ENCODE assay signal across 24 cellular contexts in the genomic region with DNA sequence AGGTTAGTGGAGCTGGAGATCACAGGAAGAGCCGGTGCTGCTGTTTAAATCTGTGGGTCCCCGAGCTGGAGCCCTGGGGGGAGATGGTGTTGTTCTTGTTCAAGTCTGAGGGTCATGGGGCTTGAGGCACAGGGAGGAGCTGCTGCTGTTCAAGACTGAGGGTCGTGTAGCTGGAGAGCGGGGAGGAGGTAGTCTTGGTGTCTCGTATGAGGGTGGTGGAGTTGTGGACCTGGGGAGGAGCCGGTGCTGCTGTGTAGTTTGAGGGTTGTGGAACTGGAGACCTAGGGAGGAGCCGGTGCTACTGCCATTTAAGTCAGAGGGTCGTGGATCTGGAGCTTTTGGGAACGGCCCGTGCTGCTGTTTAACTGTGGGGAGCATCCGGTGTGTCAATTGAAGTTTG.
"Had no signal": no experiment of that assay in that cellular context is flagged by ENCODE, and none has a peak within 500 bp of the region (broad histone marks: within the 10 kb centered on the region; RNA-seq: fewer than 3 reads in every experiment).

No MANE protein-coding gene starts in this region.

- H3K27ac Mint-ChIP-seq: mesothelial cell of epicardium; natural killer cell; stimulated activated naive B cell treated with anti-CD40 and anti-IgM and Interleukin-4, amounts not matched to agents 10 μg/mL and 1 μg/mL and 100 μg/mL, for 72 hours had no signal

- DNase-seq: heart left ventricle; islet precursor cell; left ventricle myocardium inferior; mesendoderm; naive B cell; natural killer cell; ovary; right lobe of liver; stimulated activated CD4-positive, alpha-beta T cell treated with anti-CD3 and anti-CD28 coated beads, Interleukin-1b, Interleukin-23, amount 100 ng/mL, for 48 hours; stimulated activated CD4-positive, alpha-beta T cell treated with anti-CD3 and anti-CD28 coated beads, Interleukin-2, amount 100 ng/mL, for 48 hours; stimulated activated CD4-positive, alpha-beta T cell treated with anti-CD3 and anti-CD28 coated beads, Interleukin-4, amount 100 ng/mL, for 4 hours; stimulated activated naive B cell treated with anti-CD40 and anti-IgM and Interleukin-4, amounts not matched to agents 10 μg/mL and 1 μg/mL and 100 μg/mL, for 72 hours; stimulated activated naive CD8-positive, alpha-beta T cell treated with anti-CD3 and anti-CD28 coated beads, Interleukin-15, Interleukin-2, amounts not matched to agents 100 U/mL and 50 U/mL, for 24 hours; stomach; testis; thyroid gland; transverse colon; upper lobe of left lung had no signal

- ATAC-seq: heart left ventricle; natural killer cell; right lobe of liver; stimulated activated naive B cell treated with anti-CD40 and anti-IgM and Interleukin-4, amounts not matched to agents 10 μg/mL and 1 μg/mL and 100 μg/mL, for 72 hours; stimulated activated naive CD8-positive, alpha-beta T cell treated with anti-CD3 and anti-CD28 coated beads, Interleukin-15, Interleukin-2, amounts not matched to agents 100 U/mL and 50 U/mL, for 24 hours had no signal

- H3K4me3 ChIP-seq: heart left ventricle, hepatocyte, left ventricle myocardium inferior, lung, ovary, right atrium auricular region, right lobe of liver, smooth muscle cell, stomach, testis, thyroid gland, transverse colon, upper lobe of left lung had no signal

- H3K9me3 Mint-ChIP-seq: mesothelial cell of epicardium; natural killer cell; stimulated activated naive B cell treated with anti-CD40 and anti-IgM and Interleukin-4, amounts not matched to agents 10 μg/mL and 1 μg/mL and 100 μg/mL, for 72 hours had no signal

- H3K4me2 ChIP-seq: hepatocyte, smooth muscle cell had no signal

- H3K27ac ChIP-seq: heart left ventricle, hepatocyte, left ventricle myocardium inferior, ovary, right atrium auricular region, right lobe of liver, stomach, testis, thyroid gland, transverse colon, upper lobe of left lung had no signal

- FAIRE-seq: urothelium cell line had no signal

- H3K27me3 ChIP-seq: heart left ventricle, hepatocyte, ovary, right atrium auricular region, right lobe of liver, testis, thyroid gland, transverse colon, upper lobe of left lung had no signal

- H3K36me3 ChIP-seq: heart left ventricle, left ventricle myocardium inferior, ovary, right atrium auricular region, right lobe of liver, stomach, thyroid gland, transverse colon, upper lobe of left lung had no signal

- H3K4me3 Mint-ChIP-seq: mesothelial cell of epicardium; naive B cell; natural killer cell; stimulated activated naive B cell treated with anti-CD40 and anti-IgM and Interleukin-4, amounts not matched to agents 10 μg/mL and 1 μg/mL and 100 μg/mL, for 72 hours had no signal

- H3K36me3 Mint-ChIP-seq: mesothelial cell of epicardium; naive B cell; natural killer cell; stimulated activated naive B cell treated with anti-CD40 and anti-IgM and Interleukin-4, amounts not matched to agents 10 μg/mL and 1 μg/mL and 100 μg/mL, for 72 hours had no signal

- H3K4me1 ChIP-seq: heart left ventricle, left ventricle myocardium inferior, right atrium auricular region, right lobe of liver, stomach, testis, thyroid gland, transverse colon, upper lobe of left lung had no signal

- H3K4me1 Mint-ChIP-seq: mesothelial cell of epicardium; naive B cell; natural killer cell; stimulated activated naive B cell treated with anti-CD40 and anti-IgM and Interleukin-4, amounts not matched to agents 10 μg/mL and 1 μg/mL and 100 μg/mL, for 72 hours had no signal

- H3K9me3 ChIP-seq: heart left ventricle, left ventricle myocardium inferior, ovary, right atrium auricular region, right lobe of liver, stomach, testis, thyroid gland, transverse colon, upper lobe of left lung had no signal
